Comparison of ENCODE assay signal across 26 cellular contexts in genomic region chr1:71154454-71154853, GRCh38.
"Had no signal": no experiment of that assay in that cellular context is flagged by ENCODE, and none has a peak within 500 bp of the region (broad histone marks: within the 10 kb centered on the region; RNA-seq: fewer than 3 reads in every experiment).

No MANE protein-coding gene starts in this region.

- H3K27me3 ChIP-seq: ascending aorta, brain microvascular endothelial cell, dorsolateral prefrontal cortex had no signal

- H3K27me3 Mint-ChIP-seq: activated CD4-positive, alpha-beta memory T cell treated with anti-CD3 and anti-CD28 coated beads, Interleukin-2, amount 10 ng/mL, durations not matched to agents 7 days and 5 days; activated CD4-positive, alpha-beta T cell treated with anti-CD3 and anti-CD28 coated beads, Interleukin-2, amount 10 ng/mL, durations not matched to agents 7 days and 5 days; activated naive CD4-positive, alpha-beta T cell treated with anti-CD3 and anti-CD28 coated beads, Interleukin-2, amount 10 ng/mL, durations not matched to agents 7 days and 5 days; activated naive CD8-positive, alpha-beta T cell treated with anti-CD3 and anti-CD28 coated beads, Interleukin-2, amount 10 ng/mL, durations not matched to agents 7 days and 5 days; activated T-cell treated with anti-CD3 and anti-CD28 coated beads, Interleukin-2, amount 50 U/mL, for 24 hours; central memory CD8-positive, alpha-beta T cell; dendritic cell treated with granulocyte-macrophage colony-stimulating factor and Interleukin-4, amounts not matched to agents 40 ng/mL and 50 ng/mL, for 4 days had no signal

- H3K9me3 Mint-ChIP-seq: activated CD4-positive, alpha-beta memory T cell treated with anti-CD3 and anti-CD28 coated beads, Interleukin-2, amount 10 ng/mL, durations not matched to agents 7 days and 5 days had no signal

- H3K4me1 Mint-ChIP-seq: activated CD4-positive, alpha-beta memory T cell treated with anti-CD3 and anti-CD28 coated beads, Interleukin-2, amount 10 ng/mL, durations not matched to agents 7 days and 5 days; activated CD4-positive, alpha-beta T cell treated with anti-CD3 and anti-CD28 coated beads, Interleukin-2, amount 10 ng/mL, durations not matched to agents 7 days and 5 days; activated naive CD4-positive, alpha-beta T cell treated with anti-CD3 and anti-CD28 coated beads, Interleukin-2, amount 10 ng/mL, durations not matched to agents 7 days and 5 days; activated naive CD8-positive, alpha-beta T cell treated with anti-CD3 and anti-CD28 coated beads, Interleukin-2, amount 10 ng/mL, durations not matched to agents 7 days and 5 days; central memory CD8-positive, alpha-beta T cell; WTC11 had no signal

- H3K36me3 Mint-ChIP-seq: activated naive CD4-positive, alpha-beta T cell treated with anti-CD3 and anti-CD28 coated beads, Interleukin-2, amount 10 ng/mL, durations not matched to agents 7 days and 5 days; activated naive CD8-positive, alpha-beta T cell treated with anti-CD3 and anti-CD28 coated beads, Interleukin-2, amount 10 ng/mL, durations not matched to agents 7 days and 5 days; WTC11 had no signal

- H3K9me3 ChIP-seq: ascending aorta had no signal

- H3K36me3 ChIP-seq: ascending aorta, brain microvascular endothelial cell had no signal

- DNase-seq: activated CD4-positive, alpha-beta memory T cell treated with anti-CD3 and anti-CD28 coated beads, Interleukin-2, amount 10 ng/mL, durations not matched to agents 7 days and 5 days; activated CD4-positive, alpha-beta T cell treated with anti-CD3 and anti-CD28 coated beads for 1 hour; activated CD4-positive, alpha-beta T cell treated with anti-CD3 and anti-CD28 coated beads for 4 hours; activated CD4-positive, alpha-beta T cell treated with anti-CD3 and anti-CD28 coated beads, Interleukin-2, amount 10 ng/mL, durations not matched to agents 7 days and 5 days; activated CD4-positive, alpha-beta T cell treated with anti-CD3 and anti-CD28 coated beads, Interleukin-2, amount 50 U/mL, for 4 hours; activated CD8-positive, alpha-beta memory T cell treated with anti-CD3 and anti-CD28 coated beads, Interleukin-2, amount 50 U/mL, for 48 hours; activated gamma-delta T cell; activated naive CD4-positive, alpha-beta T cell; activated naive CD4-positive, alpha-beta T cell treated with anti-CD3 and anti-CD28 coated beads, Interleukin-2, amount 10 ng/mL, durations not matched to agents 7 days and 5 days; activated naive CD8-positive, alpha-beta T cell treated with anti-CD3 and anti-CD28 coated beads, Interleukin-2, amount 10 ng/mL, durations not matched to agents 7 days and 5 days; activated T-cell treated with anti-CD3 and anti-CD28 coated beads for 4 hours; activated T-cell treated with anti-CD3 and anti-CD28 coated beads, Interleukin-2, amount 50 U/mL, for 24 hours; activated T-cell treated with anti-CD3 and anti-CD28 coated beads, Interleukin-2, amount 50 U/mL, for 72 hours; brain microvascular endothelial cell; dorsolateral prefrontal cortex; effector memory CD4-positive, alpha-beta T cell; endodermal cell; head of caudate nucleus; hippocampal formation had no signal

- H3K27ac ChIP-seq: ascending aorta, brain microvascular endothelial cell, coronary artery, dorsolateral prefrontal cortex had no signal

- H3K27ac Mint-ChIP-seq: activated CD4-positive, alpha-beta memory T cell treated with anti-CD3 and anti-CD28 coated beads, Interleukin-2, amount 10 ng/mL, durations not matched to agents 7 days and 5 days; activated CD4-positive, alpha-beta T cell treated with anti-CD3 and anti-CD28 coated beads, Interleukin-2, amount 10 ng/mL, durations not matched to agents 7 days and 5 days; activated naive CD4-positive, alpha-beta T cell treated with anti-CD3 and anti-CD28 coated beads, Interleukin-2, amount 10 ng/mL, durations not matched to agents 7 days and 5 days; activated naive CD4-positive, alpha-beta T cell treated with anti-CD3 and anti-CD28 coated beads, Interleukin-2, amount 50 U/mL, for 72 hours; activated naive CD8-positive, alpha-beta T cell treated with anti-CD3 and anti-CD28 coated beads, Interleukin-2, amount 10 ng/mL, durations not matched to agents 7 days and 5 days; activated T-cell treated with anti-CD3 and anti-CD28 coated beads, Interleukin-2, amount 50 U/mL, for 24 hours; activated T-cell treated with anti-CD3 and anti-CD28 coated beads, Interleukin-2, amount 50 U/mL, for 72 hours; dendritic cell treated with granulocyte-macrophage colony-stimulating factor and Interleukin-4, amounts not matched to agents 40 ng/mL and 50 ng/mL, for 4 days; endodermal cell; WTC11 had no signal

- ATAC-seq: activated naive CD4-positive, alpha-beta T cell treated with anti-CD3 and anti-CD28 coated beads, Interleukin-2, amount 50 U/mL, for 72 hours; activated T-cell treated with anti-CD3 and anti-CD28 coated beads, Interleukin-2, amount 50 U/mL, for 72 hours; esophagus mucosa; WTC11 had no signal

- H3K4me3 Mint-ChIP-seq: activated CD4-positive, alpha-beta memory T cell treated with anti-CD3 and anti-CD28 coated beads, Interleukin-2, amount 10 ng/mL, durations not matched to agents 7 days and 5 days; activated CD4-positive, alpha-beta T cell treated with anti-CD3 and anti-CD28 coated beads, Interleukin-2, amount 10 ng/mL, durations not matched to agents 7 days and 5 days; activated naive CD4-positive, alpha-beta T cell treated with anti-CD3 and anti-CD28 coated beads, Interleukin-2, amount 10 ng/mL, durations not matched to agents 7 days and 5 days; activated naive CD8-positive, alpha-beta T cell treated with anti-CD3 and anti-CD28 coated beads, Interleukin-2, amount 10 ng/mL, durations not matched to agents 7 days and 5 days; activated T-cell treated with anti-CD3 and anti-CD28 coated beads, Interleukin-2, amount 50 U/mL, for 24 hours; activated T-cell treated with anti-CD3 and anti-CD28 coated beads, Interleukin-2, amount 50 U/mL, for 72 hours; central memory CD8-positive, alpha-beta T cell; dendritic cell treated with granulocyte-macrophage colony-stimulating factor and Interleukin-4, amounts not matched to agents 40 ng/mL and 50 ng/mL, for 4 days; endodermal cell; WTC11 had no signal

- H3K4me3 ChIP-seq: ascending aorta, coronary artery, dorsolateral prefrontal cortex had no signal

- H3K4me1 ChIP-seq: ascending aorta had no signal
